1 cellular context compared by ENCODE assay signal in genomic region chr16:87615621-87616041, GRCh38.
TF ChIP-seq lines count a peak whose summit lies in the region.

No MANE protein-coding gene starts in this region.

TF ChIP-seq in HepG2, 621 proteins besides CTCF, POLR2A, EP300 and RAD21 (continued from another document):
- TF ChIP-seq YEATS2 (CRISPR knock-in tag; IDR thresholded peaks at IDR 0.05; ENCODE audit: borderline replicate concordance) (no peak), ZFAT (CRISPR knock-in tag; conservative IDR thresholded peaks at IDR 0.05) (no peak), JUNB (CRISPR knock-in tag; IDR thresholded peaks at IDR 0.05; ENCODE audit: borderline replicate concordance) (no peak), ZNF614 (CRISPR knock-in tag; IDR thresholded peaks at IDR 0.05; ENCODE audit: borderline replicate concordance) (no peak), ZIK1 (CRISPR knock-in tag; IDR thresholded peaks at IDR 0.05; ENCODE audit: borderline replicate concordance, low read depth) (no peak), ATF6 (CRISPR knock-in tag; conservative IDR thresholded peaks at IDR 0.05) (no peak), KLF9 (CRISPR knock-in tag; IDR thresholded peaks at IDR 0.05; ENCODE audit: low read depth) (no peak), CENPX (CRISPR knock-in tag; IDR thresholded peaks at IDR 0.05) (no peak)
TF ChIP-seq in HepG2: peak in this region for 0.
